ENCODE assay signal across 8 cellular contexts in the genomic region with DNA sequence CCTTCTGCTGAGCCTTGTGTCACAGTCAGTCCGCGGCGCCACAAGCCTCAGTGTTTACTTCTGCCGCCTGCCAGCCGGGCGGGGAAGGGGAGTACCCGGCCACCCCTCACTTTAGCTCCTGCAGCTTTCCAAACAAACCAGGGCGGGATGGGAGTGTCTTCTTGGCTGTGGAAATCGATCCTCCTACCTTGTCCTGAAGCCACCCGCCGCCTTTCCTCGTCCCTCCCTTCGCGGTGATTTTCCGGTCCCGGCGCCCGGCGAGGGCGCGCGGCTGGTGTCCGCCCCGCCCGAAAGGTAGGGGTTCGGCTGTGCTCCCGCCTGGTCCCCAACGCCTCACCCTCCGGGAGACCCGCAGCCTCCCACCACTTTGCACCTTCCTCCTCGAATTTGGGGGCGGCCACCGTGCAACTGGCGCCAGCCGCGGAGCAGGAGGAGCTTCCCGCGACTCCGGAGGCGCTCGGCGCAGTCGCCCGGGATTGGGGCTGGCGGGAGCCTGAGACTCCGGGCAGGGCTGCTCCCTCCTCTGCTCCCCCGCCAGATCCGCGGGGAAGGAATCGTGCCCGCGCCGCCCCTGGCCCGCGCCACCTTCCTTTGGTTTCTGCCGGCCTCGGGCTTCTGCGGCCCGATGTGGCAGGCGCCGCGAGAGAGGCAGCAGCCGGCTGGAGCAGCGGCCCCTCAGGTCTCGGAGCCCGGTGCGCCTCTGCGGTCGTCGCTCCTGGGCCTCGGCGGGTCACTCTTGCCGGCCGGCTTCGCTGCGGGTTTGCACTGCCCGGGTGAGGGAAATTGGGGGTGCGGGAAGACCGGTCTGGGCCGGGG. TPM values are rescaled to one million over a fixed set of nuclear protein-coding genes. Genes with fewer than 3 reads are reported as not detected.
DNase-seq lines count a peak whose midpoint lies in the region; ATAC-seq, FAIRE-seq and TF ChIP-seq lines count a peak whose summit lies in the region.

No MANE protein-coding gene starts in this region.

- H3K4me1 Mint-ChIP-seq in astrocyte (ENCODE audit: low read depth, unreplicated experiment) = peaks cover 25% of the 10 kb centered on the region

- H3K9me3 Mint-ChIP-seq in astrocyte (ENCODE audit: unreplicated experiment) = no peaks in the 10 kb centered on the region

- H3K27ac Mint-ChIP-seq in astrocyte (ENCODE audit: unreplicated experiment) = peak overlapping the region; percentile 77

- H3K27me3 Mint-ChIP-seq in astrocyte (ENCODE audit: low read depth, unreplicated experiment) = no peaks in the 10 kb centered on the region

- WGBS in hepatocyte (ENCODE audit: low lambda C conversion rate, missing lambda C conversion rate) = 2% methylated on average over 78 of the region's 80 CpGs

- peak overlapping the region; percentile 85 for H3K9ac ChIP-seq in astrocyte (ENCODE audit: low read length)

- H3K9me3 ChIP-seq in astrocyte (ENCODE audit: insufficient read depth, low read depth, low read length) = no peaks in the 10 kb centered on the region
- H3K9me3 ChIP-seq in hepatocyte (ENCODE audit: low read depth) = no peaks in the 10 kb centered on the region

- no peaks in the 10 kb centered on the region for H3K36me3 ChIP-seq in astrocyte (ENCODE audit: insufficient read depth, low read length)
- no peaks in the 10 kb centered on the region for H3K36me3 ChIP-seq in hepatocyte (replicated peaks; ENCODE audit: insufficient read depth, low read depth)

- H3K79me2 ChIP-seq in astrocyte (ENCODE audit: insufficient read depth, low read length) (peaks cover 2% of the 10 kb centered on the region), hepatocyte (peaks cover 15% of the 10 kb centered on the region)

- H3K36me3 Mint-ChIP-seq in astrocyte (ENCODE audit: low read depth, unreplicated experiment) = peaks cover 2% of the 10 kb centered on the region

- H3K4me2 ChIP-seq in astrocyte (ENCODE audit: low read length) (peak overlapping the region; percentile 89), hepatocyte (peak overlapping the region; percentile 92)

- H3K27ac ChIP-seq in astrocyte (ENCODE audit: low read depth, low read length) = peak overlapping the region; percentile 44
- H3K27ac ChIP-seq in hepatocyte = peak overlapping the region; percentile 71

- peak; percentile 45 for ATAC-seq in HG02678 (IDR thresholded peaks at IDR 0.05; ENCODE audit: unreplicated experiment)

- H3K27me3 ChIP-seq in astrocyte (ENCODE audit: insufficient read depth, low read length) (no peaks in the 10 kb centered on the region), hepatocyte (no peaks in the 10 kb centered on the region)

- intact Hi-C loops in posterior cingulate gyrus (cut with DNase I) = loop anchor here (5.0 to 10.0 kb wide), 2 partner anchors 55 to 128 kb away; no protein-coding TSS in a partner anchor

- H2AFZ ChIP-seq in astrocyte (ENCODE audit: low read depth, low read length) (peak overlapping the region; percentile 90), hepatocyte (peak overlapping the region; percentile 78)

- H3K4me1 ChIP-seq in astrocyte (ENCODE audit: insufficient read depth, low read length) (peaks cover 10% of the 10 kb centered on the region), hepatocyte (ENCODE audit: insufficient read depth) (peaks cover 8% of the 10 kb centered on the region)

- no peak for FAIRE-seq in astrocyte (lab: Jason Lieb, UNC)

- DNase-seq in stimulated activated CD4-positive, alpha-beta T cell treated with anti-CD3 and anti-CD28 coated beads, Interleukin-4, amount 100 ng/mL, for 1 hour = peak; percentile 10
- DNase-seq in stimulated activated CD4-positive, alpha-beta T cell treated with anti-CD3 and anti-CD28 coated beads, Interleukin-4, amount 100 ng/mL, for 24 hours = no peak
- DNase-seq in NCI-H2171 (lab: John Stamatoyannopoulos, UW) (peak; percentile 26), astrocyte (ENCODE audit: low read depth) (peak; percentile 22), hepatocyte (ENCODE audit: low spot score) (peak; percentile 63), posterior cingulate gyrus (peak; percentile 54 to 95 (median 68))
- DNase-seq in central memory CD4-positive, alpha-beta T cell = no peak

- peak overlapping the region; percentile 84 for H3K4me3 ChIP-seq in astrocyte (ENCODE audit: insufficient read depth, low read depth, low read length)
- peak overlapping the region; percentile 82 for H3K4me3 ChIP-seq in hepatocyte

- no peaks in the 10 kb centered on the region for H3K9me2 ChIP-seq in hepatocyte (replicated peaks; ENCODE audit: insufficient read depth)

- H3K4me3 Mint-ChIP-seq in astrocyte (ENCODE audit: unreplicated experiment) = peak overlapping the region; percentile 95

- no peak for TF ChIP-seq CTCF in astrocyte (IDR thresholded peaks at IDR 0.05; ENCODE audit: insufficient read depth, low read depth, low read length)
- no peak for TF ChIP-seq CTCF in hepatocyte (IDR thresholded peaks at IDR 0.05; ENCODE audit: poor library complexity)

- H4K20me1 ChIP-seq in astrocyte (ENCODE audit: insufficient read depth, low read length) = no peaks in the 10 kb centered on the region
- H4K20me1 ChIP-seq in hepatocyte (ENCODE audit: insufficient read depth, poor library complexity, severe bottlenecking) = no peaks in the 10 kb centered on the region

RNA-seq across cellular contexts. Expression of a gene that starts 30.7 kb away (rescaled TPM):
- total RNA-seq in astrocyte (4.4 and 4.8 TPM in 2 replicates), hepatocyte (15.0 and 16.1 TPM in 2 replicates)
- 9.6 and 13.1 TPM in 2 replicates for polyA plus RNA-seq in hepatocyte

Comparison
In these comparisons a context has a peak if more than half of its experiments do, and no peak if none do; other contexts are left out.
1. DNase-seq: peak in stimulated activated CD4-positive, alpha-beta T cell treated with anti-CD3 and anti-CD28 coated beads, Interleukin-4, amount 100 ng/mL, for 1 hour (single experiment), NCI-H2171 (single experiment), astrocyte (single experiment), hepatocyte (single experiment) and posterior cingulate gyrus (10 of 10); none in stimulated activated CD4-positive, alpha-beta T cell treated with anti-CD3 and anti-CD28 coated beads, Interleukin-4, amount 100 ng/mL, for 24 hours (single experiment) and central memory CD4-positive, alpha-beta T cell (single experiment).